ENCODE assay signal across 15 cellular contexts in genomic region chr14:69812725-69813124, GRCh38. TPM values are rescaled to one million over a fixed set of nuclear protein-coding genes. Genes with fewer than 3 reads are reported as not detected.
DNase-seq lines count a peak whose midpoint lies in the region; ATAC-seq and TF ChIP-seq lines count a peak whose summit lies in the region.
"Had no signal": no experiment of that assay in that cellular context is flagged by ENCODE, and none has a peak within 500 bp of the region (broad histone marks: within the 10 kb centered on the region; RNA-seq: fewer than 3 reads in every experiment).

No MANE protein-coding gene starts in this region.

- no peaks in the 10 kb centered on the region for H3K27me3 Mint-ChIP-seq in GM23338 (ENCODE audit: insufficient read depth, low read depth, poor library complexity)

- H3K9ac ChIP-seq in liver (ENCODE audit: low read depth in 1 of 2, low read length in 2 of 2) = no peak overlapping the region

- H3K4me1 Mint-ChIP-seq in GM23338 = no peaks in the 10 kb centered on the region
- H3K4me1 Mint-ChIP-seq: CD8-positive, alpha-beta memory T cell had no signal

- ATAC-seq in GM23338 = no peak

- H3K36me3 ChIP-seq in GM23338 (ENCODE audit: insufficient read depth) (no peaks in the 10 kb centered on the region), liver (ENCODE audit: control insufficient read depth in 4 of 4, insufficient read depth in 3 of 4, low read depth in 1 of 4, low read length in 3 of 4) (peaks cover 0 to 3% (median 0%) of the 10 kb centered on the region in 4 donors)
- H3K36me3 ChIP-seq: sigmoid colon had no signal

- peaks cover 6% of the 10 kb centered on the region; the same call in 1 of the 2 replicates for H3K9me2 ChIP-seq in GM23338 (ENCODE audit: insufficient read depth)

- TF ChIP-seq CTCF in GM23338 (conservative IDR thresholded peaks at IDR 0.05; ENCODE audit: low read depth in 2 of 2) (peak; percentile 16 to 31; a peak in 3 of 4 replicates), liver (IDR thresholded peaks at IDR 0.05; ENCODE audit: low read depth, low read length, missing input control) (no peak)

- 0 out of 3 replicates have a peak, but pooled peaks cover 10% of the 10 kb centered on the region for H3K9me3 Mint-ChIP-seq in GM23338
- H3K9me3 Mint-ChIP-seq: CD8-positive, alpha-beta memory T cell; neural crest cell had no signal

- H3K4me3 ChIP-seq in GM23338 (no peak overlapping the region), liver (ENCODE audit: low read depth in 1 of 3, low read length in 3 of 3) (no peak overlapping the region)
- H3K4me3 ChIP-seq: sigmoid colon had no signal

- H3K4me2 ChIP-seq in GM23338 = no peak overlapping the region

- peak; percentile 28 to 59 for TF ChIP-seq RAD21 in liver (IDR thresholded peaks at IDR 0.05)

- H3K27ac Mint-ChIP-seq in GM23338 = no peak overlapping the region
- H3K27ac Mint-ChIP-seq: CD8-positive, alpha-beta memory T cell had no signal

- H3F3A ChIP-seq in GM23338 (replicated peaks; ENCODE audit: low read depth) = no peaks in the 10 kb centered on the region

- H3K9me3 ChIP-seq in liver (ENCODE audit: control insufficient read depth in 4 of 4, low read length in 3 of 4) = no peaks in the 10 kb centered on the region
- H3K9me3 ChIP-seq: sigmoid colon had no signal

- H3K4me1 ChIP-seq in GM23338 (ENCODE audit: insufficient read depth) (no peaks in the 10 kb centered on the region), liver (ENCODE audit: control insufficient read depth in 4 of 4, insufficient read depth in 4 of 4, low read length in 3 of 4) (peaks cover 9 to 22% (median 14%) of the 10 kb centered on the region in 4 donors)
- H3K4me1 ChIP-seq: sigmoid colon had no signal

- no peaks in the 10 kb centered on the region for H3K79me2 ChIP-seq in GM23338 (replicated peaks; ENCODE audit: insufficient read depth)

- no peak overlapping the region for H3K4me3 Mint-ChIP-seq in GM23338
- H3K4me3 Mint-ChIP-seq: CD8-positive, alpha-beta memory T cell; neural crest cell had no signal

- no peak overlapping the region for H2AFZ ChIP-seq in GM23338

- H3K27me3 ChIP-seq in GM23338 (ENCODE audit: insufficient read depth) (no peaks in the 10 kb centered on the region), liver (ENCODE audit: control insufficient read depth in 4 of 4, insufficient read depth in 4 of 4, low read length in 3 of 4) (no peaks in the 10 kb centered on the region)

- no peaks in the 10 kb centered on the region for H4K20me1 ChIP-seq in GM23338 (replicated peaks; ENCODE audit: insufficient read depth)

- in situ Hi-C loops in KBM-7 (cut with MboI; ENCODE audit: low pct_unique_long_range_greater_than_20kb, low sequenced_read_pairs) = loop anchor here (25.0 kb wide), 1 partner anchor 500 kb away; no protein-coding TSS in a partner anchor

- DNase-seq in GM23338 (ENCODE audit: low spot score) (no peak), KBM-7 (peak; percentile 38), RPMI7951 (ENCODE audit: low read depth) (peak; percentile 3), amygdala (lab: John Stamatoyannopoulos, UW) (no peak), glomerular visceral epithelial cell (ENCODE audit: extremely low spot score) (no peak), NCI-H2029 (lab: John Stamatoyannopoulos, UW) (no peak)
- DNase-seq: activated effector memory CD4-positive, alpha-beta T cell treated with Interleukin-2 at 50 U/mL for 16 hours; CD8-positive, alpha-beta memory T cell; NCI-H345; sigmoid colon; stimulated activated naive CD4-positive, alpha-beta T cell had no signal

- no peaks in the 10 kb centered on the region for H3K36me3 Mint-ChIP-seq in GM23338 (ENCODE audit: low read depth)
- H3K36me3 Mint-ChIP-seq: CD8-positive, alpha-beta memory T cell had no signal

- H3K27ac ChIP-seq in GM23338 (ENCODE audit: low read depth) (no peak overlapping the region), liver (ENCODE audit: low read depth in 1 of 2, low read length in 2 of 2) (no peak overlapping the region)
- H3K27ac ChIP-seq: sigmoid colon had no signal

- 68% methylated on average over 9 of the region's 9 CpGs for WGBS in liver

TF ChIP-seq in GM23338, 12 proteins besides CTCF, POLR2A, EP300 and RAD21:
- no peak for TF ChIP-seq NANOG (IDR thresholded peaks at IDR 0.05; ENCODE audit: borderline replicate concordance)
- no peak for TF ChIP-seq REST (IDR thresholded peaks at IDR 0.05; ENCODE audit: unreplicated experiment)
- no peak for TF ChIP-seq ZNF331 (CRISPR knock-in tag; IDR thresholded peaks at IDR 0.05; ENCODE audit: low read depth)

TF ChIP-seq in liver, 16 proteins besides CTCF, POLR2A, EP300 and RAD21:
- TF ChIP-seq HNF4G (IDR thresholded peaks at IDR 0.05) (no peak), ATF3 (IDR thresholded peaks at IDR 0.05) (no peak), HNF4A (conservative IDR thresholded peaks at IDR 0.05) (no peak), NR2F2 (IDR thresholded peaks at IDR 0.05) (no peak), FOXA1 (IDR thresholded peaks at IDR 0.05) (no peak)

RNA-seq across cellular contexts. Expression of gene SLC10A1, which starts 15.7 kb away (rescaled TPM):
- not detected in 2 replicates for total RNA-seq in GM23338 (2014; rRNA removed; shearing (Covaris generic))
- polyA plus RNA-seq in GM23338 (2016; fragmentation: Nextera tagmentation; extraction: Ambion mirVana) = 0.10 TPM in 2 replicates
- not detected in 2 replicates for total RNA-seq in RPMI7951 (2014; rRNA removed; shearing (Covaris generic))
- total RNA-seq in liver = 10 to 100 TPM in 1 of 2 donors, 1 to 10 TPM in 1; 1.1 to 77.3 TPM
- polyA plus RNA-seq in liver = 10 to 100 TPM; 52.2 to 68.5 TPM
- total RNA-seq: astrocyte; CD8-positive, alpha-beta memory T cell; lower leg skin; neural crest cell; sigmoid colon had no signal
- polyA plus RNA-seq: CD8-positive, alpha-beta memory T cell; sigmoid colon had no signal

RNA-seq across cellular contexts. Expression of gene SRSF5, which starts 45.8 kb away (rescaled TPM):
- 172 and 204 TPM in 2 replicates for total RNA-seq in GM23338 (2014; rRNA removed; shearing (Covaris generic))
- polyA plus RNA-seq in GM23338 (2016; fragmentation: Nextera tagmentation; extraction: Ambion mirVana) (343 and 389 TPM in 2 replicates), liver (100 to 1,000 TPM in 1 of 2 donors, 10 to 100 TPM in 1; 89.7 to 205 TPM)
- 67.2 and 76.4 TPM in 2 replicates for total RNA-seq in RPMI7951 (2014; rRNA removed; shearing (Covaris generic))
- 100 to 1,000 TPM in 1 of 2 donors, 10 to 100 TPM in 1; 74.4 to 254 TPM for total RNA-seq in liver

Comparison
In these comparisons a context has a peak if more than half of its experiments do, and no peak if none do; other contexts are left out.
1. DNase-seq: peak in KBM-7 (single experiment) and RPMI7951 (single experiment); none in GM23338 (single experiment), amygdala (0 of 56), glomerular visceral epithelial cell (single experiment) and NCI-H2029 (single experiment).